Comparison of ENCODE assay signal across 1 cellular context in the genomic region with DNA sequence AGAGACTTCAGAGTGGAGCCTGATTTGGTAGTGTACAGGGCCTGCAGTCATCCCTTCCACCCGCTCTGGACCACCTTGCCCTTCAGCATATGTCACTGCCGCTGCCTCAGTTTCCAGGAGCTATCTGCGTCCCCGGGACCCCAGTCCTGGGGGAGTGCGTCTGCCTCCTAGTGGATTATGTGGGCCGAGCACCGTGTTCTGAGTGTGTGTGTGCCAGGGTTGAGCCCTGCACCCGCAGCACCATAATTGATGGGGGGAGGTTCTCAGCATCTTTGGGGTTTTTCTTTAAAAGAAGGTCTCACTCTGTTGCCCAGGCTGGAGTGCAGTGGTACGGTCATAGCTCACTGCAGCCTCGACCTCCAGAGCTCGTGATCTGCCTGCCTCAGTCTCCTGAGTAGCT.
TF ChIP-seq lines count a peak whose summit lies in the region.

No MANE protein-coding gene starts in this region.

TF ChIP-seq in H1, 55 proteins besides CTCF, POLR2A, EP300 and RAD21:
- TF ChIP-seq KDM1A (IDR thresholded peaks at IDR 0.05; ENCODE audit: borderline replicate concordance, low read length) = no peak
TF ChIP-seq in H1: peak in this region for 0.
